Comparison of ENCODE assay signal across 7 cellular contexts in the genomic region with DNA sequence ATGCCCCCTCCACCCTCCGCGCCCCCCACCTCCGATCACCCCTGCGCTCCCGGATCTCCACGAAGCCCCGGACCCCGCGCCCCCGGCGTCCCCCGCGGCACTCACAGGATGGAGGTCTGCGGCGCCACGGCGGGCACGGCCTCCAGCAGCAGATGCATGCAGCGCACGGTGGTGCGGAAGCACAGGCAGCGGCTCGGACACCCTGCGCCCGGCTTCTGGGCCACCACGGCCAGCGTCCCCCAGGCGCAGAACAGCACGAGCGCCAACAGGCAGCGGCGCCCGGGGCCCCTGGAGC. TPM values are rescaled to one million over a fixed set of nuclear protein-coding genes. Genes with fewer than 3 reads are reported as not detected.
DNase-seq lines count a peak whose midpoint lies in the region; ATAC-seq and TF ChIP-seq lines count a peak whose summit lies in the region.

No MANE protein-coding gene starts in this region.

- peaks cover 37% of the 10 kb centered on the region for H3K9me1 ChIP-seq in IMR-90 (ENCODE audit: insufficient read depth, low read length)

- H3K4ac ChIP-seq in IMR-90 (ENCODE audit: low read depth, low read length) = peak overlapping the region; percentile 77

- H2BK20ac ChIP-seq in IMR-90 (ENCODE audit: low read depth, low read length) = no peak overlapping the region

- H3K27ac Mint-ChIP-seq in stimulated activated naive B cell treated with anti-CD40 and anti-IgM and Interleukin-4, amounts not matched to agents 10 μg/mL and 1 μg/mL and 100 μg/mL, for 72 hours = no peak overlapping the region

- H3K9me3 ChIP-seq in IMR-90 (ENCODE audit: control insufficient read depth, insufficient read depth, low read length) = no peaks in the 10 kb centered on the region
- no peaks in the 10 kb centered on the region for H3K9me3 ChIP-seq in iPS-18a (ENCODE audit: control insufficient read depth, low read depth, low read length)

- peak overlapping the region; percentile 90 for H2AK9ac ChIP-seq in IMR-90 (replicated peaks; ENCODE audit: low read depth, low read length, poor library complexity)

- dilution Hi-C loops in IMR-90 (cut with HindIII; ENCODE audit: low sequenced_read_pairs, unreplicated experiment) = no loop called here

- TF ChIP-seq CTCF in IMR-90 (conservative IDR thresholded peaks at IDR 0.05; ENCODE audit: low read depth, low read length) (no peak), astrocyte of the spinal cord (IDR thresholded peaks at IDR 0.05; ENCODE audit: low read depth, low read length) (no peak)

- H3K9ac ChIP-seq in IMR-90 (ENCODE audit: low read depth, low read length) (peak overlapping the region; percentile 63), iPS-18a (ENCODE audit: low read length) (peak overlapping the region; percentile 66)

- H3K14ac ChIP-seq in IMR-90 (replicated peaks; ENCODE audit: low read depth, low read length) = no peak overlapping the region

- H3K36me3 ChIP-seq in IMR-90 (ENCODE audit: control insufficient read depth, insufficient read depth, low read length) = peaks cover 9% of the 10 kb centered on the region
- H3K36me3 ChIP-seq in iPS-18a (ENCODE audit: control insufficient read depth, low read depth, low read length) = no peaks in the 10 kb centered on the region

- peak overlapping the region; percentile 52 for H3K4me3 ChIP-seq in IMR-90 (ENCODE audit: insufficient read depth, low read depth, low read length)
- H3K4me3 ChIP-seq in astrocyte of the spinal cord (ENCODE audit: low read depth, low read length) = peak overlapping the region; percentile 70
- H3K4me3 ChIP-seq in iPS-18a (ENCODE audit: low read length) = peak overlapping the region; percentile 61

- H3K18ac ChIP-seq in IMR-90 (ENCODE audit: low read depth, low read length) = peak overlapping the region; percentile 3; the same call in 1 of the 2 replicates

- TF ChIP-seq POLR2A in IMR-90 (IDR thresholded peaks at IDR 0.05; ENCODE audit: low read depth, low read length) = no peak

- H3K4me2 ChIP-seq in IMR-90 (ENCODE audit: low read depth, low read length) = no peak overlapping the region

- H3K9me3 Mint-ChIP-seq in stimulated activated naive B cell treated with anti-CD40 and anti-IgM and Interleukin-4, amounts not matched to agents 10 μg/mL and 1 μg/mL and 100 μg/mL, for 72 hours = no peaks in the 10 kb centered on the region

- no peak overlapping the region for H2BK15ac ChIP-seq in IMR-90 (ENCODE audit: low read depth, low read length)

- intact Hi-C loops in IMR-90 (cut with micrococcal nuclease) = loop anchor here (5.0 kb wide), 2 partner anchors 37 to 1067 kb away; a partner anchor contains a TSS

- H2BK5ac ChIP-seq in IMR-90 (ENCODE audit: low read depth, low read length, poor library complexity, severe bottlenecking) = peak overlapping the region; percentile 76

- WGBS in IMR-90 (ENCODE audit: extremely low coverage in 2 of 2, insufficient read length in 1 of 2), 2 experiments = 3% methylated on average over 6 of the region's 33 CpGs; no CpG with 5 or more reads in 1 of the 2 experiments

- H3K56ac ChIP-seq in IMR-90 (ENCODE audit: extremely low read depth, insufficient read depth, low read length) = no peak overlapping the region

- H3K23ac ChIP-seq in IMR-90 (ENCODE audit: low read depth, low read length) = no peak overlapping the region

- H3K4me1 ChIP-seq in IMR-90 (ENCODE audit: control insufficient read depth, insufficient read depth, low read length) (peaks cover 30% of the 10 kb centered on the region), iPS-18a (ENCODE audit: control insufficient read depth, low read depth, low read length) (peaks cover 13% of the 10 kb centered on the region)

- H3K4me3 Mint-ChIP-seq in stimulated activated naive B cell treated with anti-CD40 and anti-IgM and Interleukin-4, amounts not matched to agents 10 μg/mL and 1 μg/mL and 100 μg/mL, for 72 hours = peak overlapping the region; percentile 68 to 74

- peaks cover 41% of the 10 kb centered on the region for H4K20me1 ChIP-seq in IMR-90 (ENCODE audit: insufficient read depth, low read length)

- H4K91ac ChIP-seq in IMR-90 (ENCODE audit: insufficient read depth, low read depth, low read length) = peak overlapping the region; percentile 58; the same call in 1 of the 2 replicates

- no peak overlapping the region; the same call in 1 of the 2 replicates for H2AK5ac ChIP-seq in IMR-90 (ENCODE audit: low read depth, low read length)

- peak overlapping the region; percentile 30; the same call in 1 of the 2 replicates for H2BK120ac ChIP-seq in IMR-90 (ENCODE audit: low read depth, low read length)

- H3K27ac ChIP-seq in IMR-90 (ENCODE audit: insufficient read depth, low read length) = peak overlapping the region; percentile 97
- H3K27ac ChIP-seq in iPS-18a (ENCODE audit: low read length) = no peak overlapping the region

- peaks cover 52 to 56% of the 10 kb centered on the region in 2 donors for H3K27me3 Mint-ChIP-seq in stimulated activated naive B cell treated with anti-CD40 and anti-IgM and Interleukin-4, amounts not matched to agents 10 μg/mL and 1 μg/mL and 100 μg/mL, for 72 hours

- H2AFZ ChIP-seq in IMR-90 (replicated peaks; ENCODE audit: low read length, poor library complexity) = peak overlapping the region; percentile 80

- peaks cover 5 to 56% of the 10 kb centered on the region in 2 experiments; a peak in 3 of 4 replicates for H3K79me1 ChIP-seq in IMR-90 (ENCODE audit: low read depth in 1 of 2, low read length in 2 of 2)

- DNase-seq in IMR-90 (no peak), astrocyte of the spinal cord (ENCODE audit: low read depth, low spot score) (no peak), NCI-H2107 treated with DMSO at 0.1 percent for 48 hours (lab: John Stamatoyannopoulos, UW; ENCODE audit: unreplicated experiment) (no peak)
- no peak for DNase-seq in stimulated activated naive B cell treated with anti-CD40 and anti-IgM and Interleukin-4, amounts not matched to agents 10 μg/mL and 1 μg/mL and 100 μg/mL, for 72 hours
- DNase-seq in stimulated activated CD4-positive, alpha-beta T cell treated with anti-CD3 and anti-CD28 coated beads, Interleukin-1b, Interleukin-23, amount 100 ng/mL, for 48 hours = no peak

- peak; percentile 27 for ATAC-seq in IMR-90 (ENCODE audit: low read depth)
- peak; percentile 33 to 34 for ATAC-seq in stimulated activated naive B cell treated with anti-CD40 and anti-IgM and Interleukin-4, amounts not matched to agents 10 μg/mL and 1 μg/mL and 100 μg/mL, for 72 hours (replicated peaks)
- no peak for ATAC-seq in HG02759 (IDR thresholded peaks at IDR 0.05; ENCODE audit: unreplicated experiment)

- H3K4me1 Mint-ChIP-seq in stimulated activated naive B cell treated with anti-CD40 and anti-IgM and Interleukin-4, amounts not matched to agents 10 μg/mL and 1 μg/mL and 100 μg/mL, for 72 hours = peaks cover 9 to 24% of the 10 kb centered on the region in 2 donors

- in situ Hi-C loops in IMR-90 (cut with MboI; ENCODE audit: low sequenced_read_pairs) (no loop called here), astrocyte of the spinal cord (cut with HindIII; ENCODE audit: low sequenced_read_pairs) (no loop called here)

- H3K36me3 Mint-ChIP-seq in stimulated activated naive B cell treated with anti-CD40 and anti-IgM and Interleukin-4, amounts not matched to agents 10 μg/mL and 1 μg/mL and 100 μg/mL, for 72 hours = peaks cover 0 to 4% of the 10 kb centered on the region in 2 donors

- TF ChIP-seq RAD21 in IMR-90 (IDR thresholded peaks at IDR 0.05; ENCODE audit: low read length) = no peak

- POLR2A ChIA-PET in IMR-90 (lab: Charles Lee; ENCODE audit: unreplicated experiment) = no interaction called here

- H4K8ac ChIP-seq in IMR-90 (ENCODE audit: low read depth in 2 of 2, low read length in 2 of 2) = peak overlapping the region; percentile 14 to 33; a peak in 1 of 4 replicates

- H4K5ac ChIP-seq in IMR-90 (ENCODE audit: low read depth, low read length) = no peak overlapping the region

- H3K27me3 ChIP-seq in IMR-90 (ENCODE audit: control insufficient read depth, insufficient read depth, low read length) (no peaks in the 10 kb centered on the region), iPS-18a (ENCODE audit: control insufficient read depth, insufficient read depth, low read length) (peaks cover 41% of the 10 kb centered on the region)

- CTCF ChIA-PET in IMR-90 (lab: Yijun Ruan, JAX) = no interaction called here

- BruUV-seq in IMR-90 (replicated peaks; lab: Mats Ljungman, UMichigan) = no TSS peak

TF ChIP-seq in IMR-90, 13 proteins besides CTCF, POLR2A, EP300 and RAD21 (continues in another document):
- no peak for TF ChIP-seq CHD1 (IDR thresholded peaks at IDR 0.05; ENCODE audit: low read depth, low read length)
- no peak for TF ChIP-seq MAZ (IDR thresholded peaks at IDR 0.05; ENCODE audit: borderline replicate concordance, low read depth, low read length)
- TF ChIP-seq MXI1 (IDR thresholded peaks at IDR 0.05; ENCODE audit: borderline replicate concordance, low read depth, low read length) = no peak
- no peak for TF ChIP-seq CEBPB (IDR thresholded peaks at IDR 0.05; ENCODE audit: low read depth, low read length)
- TF ChIP-seq, protein P1, sequence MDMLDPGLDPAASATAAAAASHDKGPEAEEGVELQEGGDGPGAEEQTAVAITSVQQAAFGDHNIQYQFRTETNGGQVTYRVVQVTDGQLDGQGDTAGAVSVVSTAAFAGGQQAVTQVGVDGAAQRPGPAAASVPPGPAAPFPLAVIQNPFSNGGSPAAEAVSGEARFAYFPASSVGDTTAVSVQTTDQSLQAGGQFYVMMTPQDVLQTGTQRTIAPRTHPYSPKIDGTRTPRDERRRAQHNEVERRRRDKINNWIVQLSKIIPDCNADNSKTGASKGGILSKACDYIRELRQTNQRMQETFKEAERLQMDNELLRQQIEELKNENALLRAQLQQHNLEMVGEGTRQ (IDR thresholded peaks at IDR 0.05; ENCODE audit: low read depth, low read length) = no peak
- no peak for TF ChIP-seq MAFK (IDR thresholded peaks at IDR 0.05; ENCODE audit: low read depth, low read length)
- TF ChIP-seq NFE2L2 (IDR thresholded peaks at IDR 0.05; ENCODE audit: low read depth, low read length) = no peak
- TF ChIP-seq RFX5 (IDR thresholded peaks at IDR 0.05; ENCODE audit: low read depth, low read length) = no peak
- TF ChIP-seq, protein P2, sequence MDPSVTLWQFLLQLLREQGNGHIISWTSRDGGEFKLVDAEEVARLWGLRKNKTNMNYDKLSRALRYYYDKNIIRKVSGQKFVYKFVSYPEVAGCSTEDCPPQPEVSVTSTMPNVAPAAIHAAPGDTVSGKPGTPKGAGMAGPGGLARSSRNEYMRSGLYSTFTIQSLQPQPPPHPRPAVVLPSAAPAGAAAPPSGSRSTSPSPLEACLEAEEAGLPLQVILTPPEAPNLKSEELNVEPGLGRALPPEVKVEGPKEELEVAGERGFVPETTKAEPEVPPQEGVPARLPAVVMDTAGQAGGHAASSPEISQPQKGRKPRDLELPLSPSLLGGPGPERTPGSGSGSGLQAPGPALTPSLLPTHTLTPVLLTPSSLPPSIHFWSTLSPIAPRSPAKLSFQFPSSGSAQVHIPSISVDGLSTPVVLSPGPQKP (IDR thresholded peaks at IDR 0.05; ENCODE audit: borderline replicate concordance, low read depth, low read length) = no peak
- TF ChIP-seq RCOR1 (IDR thresholded peaks at IDR 0.05; ENCODE audit: insufficient replicate concordance, low read length) = no peak

RNA-seq across cellular contexts. Expression of a gene that starts 0.2 kb away (rescaled TPM):
- 148 and 153 TPM in 2 replicates for total RNA-seq in IMR-90 (2012; rRNA removed)
- polyA plus RNA-seq in IMR-90 (2012; rRNA removed) = 268 and 332 TPM in 2 replicates
- 300 and 432 TPM in 2 replicates for polyA plus RNA-seq in IMR-90 (2012; cell fraction: cytosol; rRNA removed)
- polyA plus RNA-seq in IMR-90 (2012; cell fraction: nucleus; rRNA removed; ENCODE audit: low replicate concordance) = 369 and 399 TPM in 2 replicates
